8 cellular contexts compared by ENCODE assay signal in genomic region chr9:6681957-6682501, GRCh38. TPM values are rescaled to one million over a fixed set of nuclear protein-coding genes. Genes with fewer than 3 reads are reported as not detected.
A peak's percentile ranks its signal among the peaks of the same experiment; 100 is the strongest.
DNase-seq lines count a peak whose midpoint lies in the region; ATAC-seq and TF ChIP-seq lines count a peak whose summit lies in the region.

No MANE protein-coding gene starts in this region.

- ATAC-seq in HG02623 (IDR thresholded peaks at IDR 0.05; ENCODE audit: unreplicated experiment) = no peak
- no peak for ATAC-seq in HG02571 (IDR thresholded peaks at IDR 0.05; ENCODE audit: unreplicated experiment)

- H3K4me3 ChIP-seq in GM06990 (replicated peaks; ENCODE audit: low read depth, low read length) (peak overlapping the region; percentile 81), Peyer's patch (peak overlapping the region; percentile 47 to 82 (median 72)), osteoblast (ENCODE audit: insufficient read depth, low read length) (peak overlapping the region; percentile 81)

- H3K4me2 ChIP-seq in osteoblast (ENCODE audit: insufficient read depth, low read length) = peak overlapping the region; percentile 95

- DNase-seq in GM06990 (ENCODE audit: extremely low read depth, insufficient read length) = peak; percentile 71
- no peak for DNase-seq in Peyer's patch
- no peak for DNase-seq in epithelial cell of prostate (ENCODE audit: low read depth, low spot score)
- DNase-seq in osteoblast (ENCODE audit: insufficient read length, low spot score, missing footprints) = no peak
- no peak for DNase-seq in hippocampal formation (lab: John Stamatoyannopoulos, UW)
- no peak for DNase-seq in HuH-7.5 (ENCODE audit: low spot score)

- peak overlapping the region; percentile 89 to 98 (median 96) for H3K27ac ChIP-seq in Peyer's patch
- peak overlapping the region; percentile 93 for H3K27ac ChIP-seq in epithelial cell of prostate
- H3K27ac ChIP-seq in osteoblast (ENCODE audit: low read depth, low read length) = peak overlapping the region; percentile 84

- H3K36me3 ChIP-seq in GM06990 (ENCODE audit: control insufficient read depth, insufficient read depth, low read length) = no peaks in the 10 kb centered on the region
- H3K36me3 ChIP-seq in Peyer's patch = no peaks in the 10 kb centered on the region
- H3K36me3 ChIP-seq in osteoblast (ENCODE audit: insufficient read depth, low read length) = no peaks in the 10 kb centered on the region

- no peaks in the 10 kb centered on the region for H3K9me3 ChIP-seq in Peyer's patch
- H3K9me3 ChIP-seq in osteoblast (ENCODE audit: low read depth, low read length) = no peaks in the 10 kb centered on the region

- H3K79me2 ChIP-seq in osteoblast (ENCODE audit: insufficient read depth, low read length) = peaks cover 21% of the 10 kb centered on the region

- no peaks in the 10 kb centered on the region for H3K27me3 ChIP-seq in GM06990 (replicated peaks; ENCODE audit: control insufficient read depth, insufficient read depth, low read length)
- no peaks in the 10 kb centered on the region for H3K27me3 ChIP-seq in Peyer's patch
- no peaks in the 10 kb centered on the region for H3K27me3 ChIP-seq in osteoblast (ENCODE audit: insufficient read depth, low read length)

- peak overlapping the region; percentile 96 for H2AFZ ChIP-seq in osteoblast (ENCODE audit: low read length)

- no peaks in the 10 kb centered on the region for H4K20me1 ChIP-seq in osteoblast (ENCODE audit: insufficient read depth, low read length)

- H3K4me1 ChIP-seq in Peyer's patch = peaks cover 0 to 7% (median 0%) of the 10 kb centered on the region in 4 donors
- peaks cover 18% of the 10 kb centered on the region for H3K4me1 ChIP-seq in osteoblast (ENCODE audit: insufficient read depth, low read length)

- no peak for TF ChIP-seq CTCF in GM06990 (IDR thresholded peaks at IDR 0.05; ENCODE audit: insufficient read depth, low read length, poor library complexity, severe bottlenecking)
- TF ChIP-seq CTCF in Peyer's patch (IDR thresholded peaks at IDR 0.05) = no peak
- TF ChIP-seq CTCF in osteoblast (IDR thresholded peaks at IDR 0.05; ENCODE audit: extremely low read depth, low read depth, low read length) = no peak

- TF ChIP-seq POLR2A in Peyer's patch (IDR thresholded peaks at IDR 0.05) = no peak

RNA-seq across cellular contexts. Expression of gene GLDC, which starts 36.5 kb away (rescaled TPM):
- total RNA-seq in Peyer's patch (1 to 10 TPM in 1 of 4 donors, under 1 TPM in 1, not detected in 2; 0.27 to 2.5 TPM), osteoblast (0.72 and 2.4 TPM in 2 replicates)
